In genomic region chr11:102313225-102313940, GRCh38 we compare ENCODE assay signal across 9 cellular contexts. TPM values are rescaled to one million over a fixed set of nuclear protein-coding genes. Genes with fewer than 3 reads are reported as not detected.
A peak's percentile ranks its signal among the peaks of the same experiment; 100 is the strongest.
DNase-seq lines count a peak whose midpoint lies in the region; ATAC-seq and TF ChIP-seq lines count a peak whose summit lies in the region.
"Had no signal": no experiment of that assay in that cellular context is flagged by ENCODE, and none has a peak within 500 bp of the region (broad histone marks: within the 10 kb centered on the region; RNA-seq: fewer than 3 reads in every experiment).

No MANE protein-coding gene starts in this region.

- H3K4me3 Mint-ChIP-seq in natural killer cell = peak overlapping the region; percentile 5

- TF ChIP-seq CTCF in C4-2B (conservative IDR thresholded peaks at IDR 0.05) (no peak), natural killer cell (IDR thresholded peaks at IDR 0.05) (no peak)

- peaks cover 33 to 35% of the 10 kb centered on the region in 2 donors for H3K4me1 Mint-ChIP-seq in natural killer cell

- peak overlapping the region; percentile 71 to 83 for H3K27ac Mint-ChIP-seq in natural killer cell

- H3K27me3 Mint-ChIP-seq in natural killer cell (ENCODE audit: low read depth in 2 of 2) = no peaks in the 10 kb centered on the region

- H3K9me3 Mint-ChIP-seq in natural killer cell = no peaks in the 10 kb centered on the region

- peak; percentile 46 for DNase-seq in NCI-H774 (lab: John Stamatoyannopoulos, UW)
- peak; percentile 30 for DNase-seq in central memory CD4-positive, alpha-beta T cell
- no peak for DNase-seq in natural killer cell
- no peak for DNase-seq in NCI-H2029 treated with DMSO at 0.1 percent for 48 hours (lab: John Stamatoyannopoulos, UW)
- no peak for DNase-seq in retina
- no peak for DNase-seq in pons (ENCODE audit: low spot score)
- no peak for DNase-seq in SKM-1 treated with dmso at 0.1 percent for 144 hours (lab: John Stamatoyannopoulos, UW; ENCODE audit: unreplicated experiment)
- DNase-seq: NK-92 treated with Interleukin-12 subunit alpha and Interleukin-12 subunit beta, amount 100 ng/mL, for 24 hours had no signal

- H3K36me3 Mint-ChIP-seq in natural killer cell = no peaks in the 10 kb centered on the region

- H3K27ac ChIP-seq in C4-2B = peak overlapping the region; percentile 51

- intact Hi-C loops in natural killer cell (cut with micrococcal nuclease) = no loop called here

- no peak for ATAC-seq in natural killer cell

RNA-seq across cellular contexts. Expression of gene BIRC3, which starts 3.9 kb away (rescaled TPM):
- total RNA-seq in natural killer cell = 10 to 100 TPM; 14.2 to 92.3 (median 20.1) TPM

RNA-seq across cellular contexts. Expression of gene BIRC2, which starts 33.6 kb away (rescaled TPM):
- 100 to 1,000 TPM in 2 of 3 donors, 10 to 100 TPM in 1; 92.2 to 146 (median 111) TPM for total RNA-seq in natural killer cell

Comparison
In these comparisons a context has a peak if more than half of its experiments do, and no peak if none do; other contexts are left out.
1. DNase-seq: peak in NCI-H774 (single experiment) and central memory CD4-positive, alpha-beta T cell (single experiment); none in natural killer cell (single experiment), NCI-H2029 treated with DMSO at 0.1 percent for 48 hours (single experiment), retina (single experiment), pons (single experiment) and SKM-1 treated with dmso at 0.1 percent for 144 hours (single experiment).